1 cellular context compared by ENCODE assay signal in the genomic region with DNA sequence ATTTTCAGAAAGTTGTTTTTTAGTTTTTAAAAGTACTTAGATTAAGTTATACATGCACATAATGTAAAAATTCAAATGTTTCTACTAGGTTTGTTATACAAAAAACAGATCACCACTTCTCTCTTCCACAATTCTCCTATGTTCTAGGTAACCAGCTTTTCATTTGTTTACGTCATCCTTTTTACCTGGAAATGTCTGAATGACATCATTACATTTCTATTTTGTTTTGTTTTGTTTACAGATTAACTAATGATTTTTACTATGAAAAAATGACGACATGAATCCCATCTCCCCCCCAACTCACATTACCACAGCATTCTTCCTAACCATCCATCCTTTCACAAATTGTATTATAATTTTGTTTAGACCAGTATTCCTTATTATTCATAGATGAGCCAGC.
TF ChIP-seq lines count a peak whose summit lies in the region.

No MANE protein-coding gene starts in this region.

TF ChIP-seq in K562, 482 proteins besides CTCF, POLR2A, EP300 and RAD21 (continued from another document):
- TF ChIP-seq, protein P1, sequence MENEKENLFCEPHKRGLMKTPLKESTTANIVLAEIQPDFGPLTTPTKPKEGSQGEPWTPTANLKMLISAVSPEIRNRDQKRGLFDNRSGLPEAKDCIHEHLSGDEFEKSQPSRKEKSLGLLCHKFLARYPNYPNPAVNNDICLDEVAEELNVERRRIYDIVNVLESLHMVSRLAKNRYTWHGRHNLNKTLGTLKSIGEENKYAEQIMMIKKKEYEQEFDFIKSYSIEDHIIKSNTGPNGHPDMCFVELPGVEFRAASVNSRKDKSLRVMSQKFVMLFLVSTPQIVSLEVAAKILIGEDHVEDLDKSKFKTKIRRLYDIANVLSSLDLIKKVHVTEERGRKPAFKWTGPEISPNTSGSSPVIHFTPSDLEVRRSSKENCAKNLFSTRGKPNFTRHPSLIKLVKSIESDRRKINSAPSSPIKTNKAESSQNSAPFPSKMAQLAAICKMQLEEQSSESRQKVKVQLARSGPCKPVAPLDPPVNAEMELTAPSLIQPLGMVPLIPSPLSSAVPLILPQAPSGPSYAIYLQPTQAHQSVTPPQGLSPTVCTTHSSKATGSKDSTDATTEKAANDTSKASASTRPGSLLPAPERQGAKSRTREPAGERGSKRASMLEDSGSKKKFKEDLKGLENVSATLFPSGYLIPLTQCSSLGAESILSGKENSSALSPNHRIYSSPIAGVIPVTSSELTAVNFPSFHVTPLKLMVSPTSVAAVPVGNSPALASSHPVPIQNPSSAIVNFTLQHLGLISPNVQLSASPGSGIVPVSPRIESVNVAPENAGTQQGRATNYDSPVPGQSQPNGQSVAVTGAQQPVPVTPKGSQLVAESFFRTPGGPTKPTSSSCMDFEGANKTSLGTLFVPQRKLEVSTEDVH (IDR thresholded peaks at IDR 0.05; ENCODE audit: low read depth, partially characterized antibody): no peak
- TF ChIP-seq BMI1 (IDR thresholded peaks at IDR 0.05; ENCODE audit: low read length): no peak
- no peak for TF ChIP-seq FOXK1 (CRISPR knock-in tag; IDR thresholded peaks at IDR 0.05; ENCODE audit: borderline replicate concordance)
